In the genomic region with DNA sequence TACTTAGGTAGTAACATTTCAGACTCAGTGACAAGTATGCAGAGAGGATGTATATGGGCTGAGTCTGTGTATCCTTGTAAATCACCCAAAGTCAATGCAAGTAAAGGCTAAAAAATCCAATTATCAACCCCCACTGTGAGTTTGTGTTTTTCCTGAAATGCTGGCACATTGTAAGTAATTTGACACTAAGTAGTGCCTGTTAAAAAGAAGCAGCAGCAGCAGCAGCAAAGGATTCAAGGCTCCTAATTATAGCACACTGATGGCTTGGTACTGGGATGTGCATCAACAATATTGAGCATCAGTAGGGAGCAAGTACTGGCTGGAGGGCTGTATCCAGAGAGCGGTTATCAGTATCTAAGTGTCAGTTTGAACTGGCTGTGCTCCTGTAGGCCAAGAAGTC, we compare ENCODE assay signal across 15 cellular contexts.
DNase-seq lines count a peak whose midpoint lies in the region; TF ChIP-seq lines count a peak whose summit lies in the region.
"Had no signal": no experiment of that assay in that cellular context is flagged by ENCODE, and none has a peak within 500 bp of the region (broad histone marks: within the 10 kb centered on the region; RNA-seq: fewer than 3 reads in every experiment).

No MANE protein-coding gene starts in this region.

- H3K27me3 Mint-ChIP-seq in Calu3 (ENCODE audit: unreplicated experiment): no peaks in the 10 kb centered on the region
- H3K27me3 Mint-ChIP-seq: CD4-positive, CD25-positive, alpha-beta regulatory T cell had no signal

- no peaks in the 10 kb centered on the region for H3K4me1 Mint-ChIP-seq in Calu3 (ENCODE audit: low read depth, unreplicated experiment)
- H3K4me1 Mint-ChIP-seq: CD4-positive, CD25-positive, alpha-beta regulatory T cell had no signal

- TF ChIP-seq CTCF in Calu3 (IDR thresholded peaks at IDR 0.05; ENCODE audit: unreplicated experiment): no peak

- H3K4me3 Mint-ChIP-seq in Calu3 (ENCODE audit: low read depth, unreplicated experiment): no peak overlapping the region
- H3K4me3 Mint-ChIP-seq: CD4-positive, CD25-positive, alpha-beta regulatory T cell had no signal

- intact Hi-C loops in Calu3 (cut with micrococcal nuclease; ENCODE audit: unreplicated experiment): no loop called here

- DNase-seq in DMS 273 (lab: John Stamatoyannopoulos, UW; ENCODE audit: unreplicated experiment) (peak; percentile 46), NCI-H1694 (lab: John Stamatoyannopoulos, UW) (peak; percentile 47), NCI-H524 (lab: John Stamatoyannopoulos, UW) (peak; percentile 63 to 85), superior temporal gyrus (ENCODE audit: extremely low spot score) (no peak), Calu3 (no peak)
- DNase-seq in effector CD4-positive, alpha-beta T cell: no peak
- DNase-seq: ACHN; CD4-positive, CD25-positive, alpha-beta regulatory T cell; DMS153; KG1; NCI-H1048; NCI-H2029 treated with DMSO at 0.1 percent for 48 hours; NCI-H510A; SHP77 treated with DMSO at 0.1 percent for 48 hours had no signal

- H3K9me3 Mint-ChIP-seq in Calu3 (ENCODE audit: low read depth, unreplicated experiment): no peaks in the 10 kb centered on the region

- CTCF ChIA-PET in Calu3 (lab: Charles Lee): no interaction called here

- H3K27ac ChIP-seq in angular gyrus (ENCODE audit: low read depth, low read length): peak overlapping the region; percentile 43

- H3K27ac Mint-ChIP-seq in Calu3 (ENCODE audit: unreplicated experiment): no peak overlapping the region
- H3K27ac Mint-ChIP-seq: CD4-positive, CD25-positive, alpha-beta regulatory T cell had no signal

- no peaks in the 10 kb centered on the region for H3K36me3 Mint-ChIP-seq in Calu3 (ENCODE audit: insufficient read depth, unreplicated experiment)

- BruUV-seq in Calu3 (replicated peaks; lab: Mats Ljungman, UMichigan): no TSS peak

Comparison
In these comparisons a context has a peak if more than half of its experiments do, and no peak if none do; other contexts are left out.
1. DNase-seq: peak in DMS 273 (single experiment), NCI-H1694 (single experiment) and NCI-H524 (2 of 2); none in superior temporal gyrus (single experiment), effector CD4-positive, alpha-beta T cell (single experiment) and Calu3 (single experiment).